In the genomic region with DNA sequence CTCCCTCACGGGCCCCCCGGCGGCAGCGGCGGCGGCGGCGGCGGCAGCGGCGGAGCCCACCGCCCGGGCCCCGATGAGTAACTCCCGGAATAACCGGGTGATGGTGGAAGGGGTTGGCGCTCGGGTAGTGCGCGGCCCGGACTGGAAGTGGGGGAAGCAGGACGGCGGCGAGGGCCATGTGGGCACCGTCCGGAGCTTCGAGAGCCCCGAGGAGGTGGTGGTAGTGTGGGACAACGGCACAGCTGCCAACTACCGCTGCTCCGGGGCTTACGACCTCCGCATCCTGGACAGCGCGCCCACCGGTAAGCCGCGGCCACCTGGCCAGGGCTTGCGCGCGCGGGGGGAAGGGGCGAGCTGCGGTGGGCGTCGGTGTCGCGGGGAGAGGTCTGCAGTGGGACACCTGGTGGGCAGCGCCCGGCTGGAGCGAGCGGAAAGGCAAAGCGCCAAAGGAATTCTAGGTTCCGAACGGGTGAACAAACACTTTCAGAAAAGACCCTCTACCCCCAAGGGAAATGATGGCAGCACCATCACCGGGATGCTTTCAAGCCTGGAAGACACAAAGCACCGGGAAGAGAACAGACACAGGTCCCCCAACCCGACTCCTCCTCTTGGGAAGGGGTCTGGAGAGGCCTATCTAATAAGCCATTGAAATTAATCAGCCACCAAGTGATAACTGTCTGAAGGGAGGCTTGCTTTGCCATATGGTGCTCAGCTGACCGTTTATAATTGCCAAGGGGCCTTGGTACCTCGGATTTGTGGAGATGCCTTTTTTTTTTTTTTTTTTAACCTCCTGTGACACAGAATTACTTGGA, we compare ENCODE assay signal across 8 cellular contexts. TPM values are rescaled to one million over a fixed set of nuclear protein-coding genes. Genes with fewer than 3 reads are reported as not detected.
DNase-seq lines count a peak whose midpoint lies in the region; ATAC-seq and TF ChIP-seq lines count a peak whose summit lies in the region.

No MANE protein-coding gene starts in this region.

- H3K4me3 ChIP-seq in HEK293 (ENCODE audit: low read depth, low read length) (peak overlapping the region; percentile 96), fibroblast of villous mesenchyme (ENCODE audit: low read depth, low read length) (peak overlapping the region; percentile 91)

- peak; percentile 4 for ATAC-seq in omental fat pad (ENCODE audit: low FRiP score)

- H3K4me1 ChIP-seq in HEK293 (ENCODE audit: control insufficient read depth, insufficient read depth, low read length) = peaks cover 8% of the 10 kb centered on the region

- POLR2A ChIA-PET in HEK293 (lab: Yijun Ruan, JAX) = interaction anchor here (0.5 to 4.5 kb wide), 5 partner anchors 10 to 446 kb away, joined by 3 to 38 read pairs (median 7); a partner anchor contains a TSS

- H3K27ac ChIP-seq in HEK293 (ENCODE audit: extremely low read depth, low read depth, low read length) = peak overlapping the region; percentile 96; the same call in 1 of the 2 replicates

- DNase-seq in DMS53 (lab: John Stamatoyannopoulos, UW) (peak; percentile 54), DMS53 treated with DMSO at 0.1 percent for 48 hours (lab: John Stamatoyannopoulos, UW; ENCODE audit: unreplicated experiment) (no peak), NCI-H1105 (lab: John Stamatoyannopoulos, UW) (peak; percentile 44), fibroblast of villous mesenchyme (ENCODE audit: low read depth) (peak; percentile 21), omental fat pad (ENCODE audit: low spot score) (no peak), NCI-H1694 (lab: John Stamatoyannopoulos, UW) (no peak)
- peak; percentile 53 for DNase-seq in activated T-cell treated with anti-CD3 and anti-CD28 coated beads, Interleukin-2, amount 50 U/mL, for 1 hour

- TF ChIP-seq CTCF in HEK293 (tag by site-specific recombination; IDR thresholded peaks at IDR 0.05) (peak; percentile 83), fibroblast of villous mesenchyme (IDR thresholded peaks at IDR 0.05; ENCODE audit: insufficient read depth, low read depth, low read length) (peak; percentile 10), omental fat pad (IDR thresholded peaks at IDR 0.05) (no peak)

- no peaks in the 10 kb centered on the region for H3K9me3 ChIP-seq in HEK293 (ENCODE audit: control insufficient read depth, insufficient read depth, low read depth, low read length)

- H3K36me3 ChIP-seq in HEK293 (ENCODE audit: control insufficient read depth in 2 of 2, insufficient read depth in 1 of 2, low read length in 2 of 2) = no peaks in the 10 kb centered on the region

- CTCF ChIA-PET in HEK293 (lab: Yijun Ruan, JAX) = interaction anchor here (1.0 to 1.1 kb wide), 2 partner anchors 78 to 252 kb away, joined by 3 read pairs; no protein-coding TSS in a partner anchor

TF ChIP-seq in HEK293, 187 proteins besides CTCF, POLR2A, EP300 and RAD21 (continues in another document):
- TF ChIP-seq, protein P1, sequence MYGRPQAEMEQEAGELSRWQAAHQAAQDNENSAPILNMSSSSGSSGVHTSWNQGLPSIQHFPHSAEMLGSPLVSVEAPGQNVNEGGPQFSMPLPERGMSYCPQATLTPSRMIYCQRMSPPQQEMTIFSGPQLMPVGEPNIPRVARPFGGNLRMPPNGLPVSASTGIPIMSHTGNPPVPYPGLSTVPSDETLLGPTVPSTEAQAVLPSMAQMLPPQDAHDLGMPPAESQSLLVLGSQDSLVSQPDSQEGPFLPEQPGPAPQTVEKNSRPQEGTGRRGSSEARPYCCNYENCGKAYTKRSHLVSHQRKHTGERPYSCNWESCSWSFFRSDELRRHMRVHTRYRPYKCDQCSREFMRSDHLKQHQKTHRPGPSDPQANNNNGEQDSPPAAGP (tag by site-specific recombination; IDR thresholded peaks at IDR 0.05) = no peak
- TF ChIP-seq, protein P2, sequence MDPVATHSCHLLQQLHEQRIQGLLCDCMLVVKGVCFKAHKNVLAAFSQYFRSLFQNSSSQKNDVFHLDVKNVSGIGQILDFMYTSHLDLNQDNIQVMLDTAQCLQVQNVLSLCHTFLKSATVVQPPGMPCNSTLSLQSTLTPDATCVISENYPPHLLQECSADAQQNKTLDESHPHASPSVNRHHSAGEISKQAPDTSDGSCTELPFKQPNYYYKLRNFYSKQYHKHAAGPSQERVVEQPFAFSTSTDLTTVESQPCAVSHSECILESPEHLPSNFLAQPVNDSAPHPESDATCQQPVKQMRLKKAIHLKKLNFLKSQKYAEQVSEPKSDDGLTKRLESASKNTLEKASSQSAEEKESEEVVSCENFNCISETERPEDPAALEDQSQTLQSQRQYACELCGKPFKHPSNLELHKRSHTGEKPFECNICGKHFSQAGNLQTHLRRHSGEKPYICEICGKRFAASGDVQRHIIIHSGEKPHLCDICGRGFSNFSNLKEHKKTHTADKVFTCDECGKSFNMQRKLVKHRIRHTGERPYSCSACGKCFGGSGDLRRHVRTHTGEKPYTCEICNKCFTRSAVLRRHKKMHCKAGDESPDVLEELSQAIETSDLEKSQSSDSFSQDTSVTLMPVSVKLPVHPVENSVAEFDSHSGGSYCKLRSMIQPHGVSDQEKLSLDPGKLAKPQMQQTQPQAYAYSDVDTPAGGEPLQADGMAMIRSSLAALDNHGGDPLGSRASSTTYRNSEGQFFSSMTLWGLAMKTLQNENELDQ (tag by site-specific recombination; IDR thresholded peaks at IDR 0.05; ENCODE audit: low read depth) = no peak
- TF ChIP-seq, protein P3, sequence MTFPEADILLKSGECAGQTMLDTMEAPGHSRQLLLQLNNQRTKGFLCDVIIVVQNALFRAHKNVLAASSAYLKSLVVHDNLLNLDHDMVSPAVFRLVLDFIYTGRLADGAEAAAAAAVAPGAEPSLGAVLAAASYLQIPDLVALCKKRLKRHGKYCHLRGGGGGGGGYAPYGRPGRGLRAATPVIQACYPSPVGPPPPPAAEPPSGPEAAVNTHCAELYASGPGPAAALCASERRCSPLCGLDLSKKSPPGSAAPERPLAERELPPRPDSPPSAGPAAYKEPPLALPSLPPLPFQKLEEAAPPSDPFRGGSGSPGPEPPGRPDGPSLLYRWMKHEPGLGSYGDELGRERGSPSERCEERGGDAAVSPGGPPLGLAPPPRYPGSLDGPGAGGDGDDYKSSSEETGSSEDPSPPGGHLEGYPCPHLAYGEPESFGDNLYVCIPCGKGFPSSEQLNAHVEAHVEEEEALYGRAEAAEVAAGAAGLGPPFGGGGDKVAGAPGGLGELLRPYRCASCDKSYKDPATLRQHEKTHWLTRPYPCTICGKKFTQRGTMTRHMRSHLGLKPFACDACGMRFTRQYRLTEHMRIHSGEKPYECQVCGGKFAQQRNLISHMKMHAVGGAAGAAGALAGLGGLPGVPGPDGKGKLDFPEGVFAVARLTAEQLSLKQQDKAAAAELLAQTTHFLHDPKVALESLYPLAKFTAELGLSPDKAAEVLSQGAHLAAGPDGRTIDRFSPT (tag by site-specific recombination; IDR thresholded peaks at IDR 0.05) = peak; percentile 68; the same call in 1 of the 2 replicates
- TF ChIP-seq, protein P4, sequence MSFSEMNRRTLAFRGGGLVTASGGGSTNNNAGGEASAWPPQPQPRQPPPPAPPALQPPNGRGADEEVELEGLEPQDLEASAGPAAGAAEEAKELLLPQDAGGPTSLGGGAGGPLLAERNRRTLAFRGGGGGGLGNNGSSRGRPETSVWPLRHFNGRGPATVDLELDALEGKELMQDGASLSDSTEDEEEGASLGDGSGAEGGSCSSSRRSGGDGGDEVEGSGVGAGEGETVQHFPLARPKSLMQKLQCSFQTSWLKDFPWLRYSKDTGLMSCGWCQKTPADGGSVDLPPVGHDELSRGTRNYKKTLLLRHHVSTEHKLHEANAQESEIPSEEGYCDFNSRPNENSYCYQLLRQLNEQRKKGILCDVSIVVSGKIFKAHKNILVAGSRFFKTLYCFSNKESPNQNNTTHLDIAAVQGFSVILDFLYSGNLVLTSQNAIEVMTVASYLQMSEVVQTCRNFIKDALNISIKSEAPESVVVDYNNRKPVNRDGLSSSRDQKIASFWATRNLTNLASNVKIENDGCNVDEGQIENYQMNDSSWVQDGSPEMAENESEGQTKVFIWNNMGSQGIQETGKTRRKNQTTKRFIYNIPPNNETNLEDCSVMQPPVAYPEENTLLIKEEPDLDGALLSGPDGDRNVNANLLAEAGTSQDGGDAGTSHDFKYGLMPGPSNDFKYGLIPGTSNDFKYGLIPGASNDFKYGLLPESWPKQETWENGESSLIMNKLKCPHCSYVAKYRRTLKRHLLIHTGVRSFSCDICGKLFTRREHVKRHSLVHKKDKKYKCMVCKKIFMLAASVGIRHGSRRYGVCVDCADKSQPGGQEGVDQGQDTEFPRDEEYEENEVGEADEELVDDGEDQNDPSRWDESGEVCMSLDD (tag by site-specific recombination; IDR thresholded peaks at IDR 0.05) = peak; percentile 35; the same call in 1 of the 2 replicates
- peak; percentile 45; the same call in 1 of the 2 replicates for TF ChIP-seq ZIC2 (tag by site-specific recombination; IDR thresholded peaks at IDR 0.05)
- TF ChIP-seq ZNF184 (tag by site-specific recombination; IDR thresholded peaks at IDR 0.05) = no peak
- no peak for TF ChIP-seq HOXD13 (CRISPR knock-in tag; IDR thresholded peaks at IDR 0.05; ENCODE audit: borderline replicate concordance)
- TF ChIP-seq, protein P5, sequence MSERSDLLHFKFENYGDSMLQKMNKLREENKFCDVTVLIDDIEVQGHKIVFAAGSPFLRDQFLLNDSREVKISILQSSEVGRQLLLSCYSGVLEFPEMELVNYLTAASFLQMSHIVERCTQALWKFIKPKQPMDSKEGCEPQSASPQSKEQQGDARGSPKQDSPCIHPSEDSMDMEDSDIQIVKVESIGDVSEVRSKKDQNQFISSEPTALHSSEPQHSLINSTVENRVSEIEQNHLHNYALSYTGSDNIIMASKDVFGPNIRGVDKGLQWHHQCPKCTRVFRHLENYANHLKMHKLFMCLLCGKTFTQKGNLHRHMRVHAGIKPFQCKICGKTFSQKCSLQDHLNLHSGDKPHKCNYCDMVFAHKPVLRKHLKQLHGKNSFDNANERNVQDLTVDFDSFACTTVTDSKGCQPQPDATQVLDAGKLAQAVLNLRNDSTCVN (tag by site-specific recombination; optimal IDR thresholded peaks at IDR 0.05) = peak; percentile 83
- peak; percentile 66 for TF ChIP-seq ZFHX2 (tag by site-specific recombination; conservative IDR thresholded peaks at IDR 0.05)
- TF ChIP-seq, protein P6, sequence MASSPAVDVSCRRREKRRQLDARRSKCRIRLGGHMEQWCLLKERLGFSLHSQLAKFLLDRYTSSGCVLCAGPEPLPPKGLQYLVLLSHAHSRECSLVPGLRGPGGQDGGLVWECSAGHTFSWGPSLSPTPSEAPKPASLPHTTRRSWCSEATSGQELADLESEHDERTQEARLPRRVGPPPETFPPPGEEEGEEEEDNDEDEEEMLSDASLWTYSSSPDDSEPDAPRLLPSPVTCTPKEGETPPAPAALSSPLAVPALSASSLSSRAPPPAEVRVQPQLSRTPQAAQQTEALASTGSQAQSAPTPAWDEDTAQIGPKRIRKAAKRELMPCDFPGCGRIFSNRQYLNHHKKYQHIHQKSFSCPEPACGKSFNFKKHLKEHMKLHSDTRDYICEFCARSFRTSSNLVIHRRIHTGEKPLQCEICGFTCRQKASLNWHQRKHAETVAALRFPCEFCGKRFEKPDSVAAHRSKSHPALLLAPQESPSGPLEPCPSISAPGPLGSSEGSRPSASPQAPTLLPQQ (tag by site-specific recombination; IDR thresholded peaks at IDR 0.05) = no peak

RNA-seq across cellular contexts. Expression of a gene that starts 1.1 kb away (rescaled TPM):
- total RNA-seq in fibroblast of villous mesenchyme = 45.4 and 71.2 TPM in 2 replicates
- 10 to 100 TPM; 24.9 to 31.7 (median 28.6) TPM for total RNA-seq in omental fat pad

RNA-seq across cellular contexts. Expression of a gene that starts 37.1 kb away (rescaled TPM):
- total RNA-seq in fibroblast of villous mesenchyme (5.2 and 8.6 TPM in 2 replicates), omental fat pad (10 to 100 TPM in 3 of 4 donors, 1 to 10 TPM in 1; 9.6 to 26.8 (median 14.5) TPM)

Comparison
In these comparisons a context has a peak if more than half of its experiments do, and no peak if none do; other contexts are left out.
1. DNase-seq: peak in DMS53 (single experiment), NCI-H1105 (single experiment), activated T-cell treated with anti-CD3 and anti-CD28 coated beads, Interleukin-2, amount 50 U/mL, for 1 hour (single experiment) and fibroblast of villous mesenchyme (single experiment); none in DMS53 treated with DMSO at 0.1 percent for 48 hours (single experiment), omental fat pad (single experiment) and NCI-H1694 (single experiment).
2. CTCF ChIP-seq: peak in HEK293 (single experiment) and fibroblast of villous mesenchyme (single experiment); none in omental fat pad (0 of 3).